Comparison of ENCODE assay signal across 8 cellular contexts in genomic region chrX:13092455-13092941, GRCh38. TPM values are rescaled to one million over a fixed set of nuclear protein-coding genes. Genes with fewer than 3 reads are reported as not detected.
DNase-seq lines count a peak whose midpoint lies in the region; ATAC-seq and TF ChIP-seq lines count a peak whose summit lies in the region.

No MANE protein-coding gene starts in this region.

- H3K4me1 Mint-ChIP-seq in activated CD4-positive, alpha-beta memory T cell treated with anti-CD3 and anti-CD28 coated beads for 36 hours (ENCODE audit: low read depth), result peaks cover 81% of the 10 kb centered on the region

- peak overlapping the region; percentile 62 for H3K4me3 Mint-ChIP-seq in activated CD4-positive, alpha-beta memory T cell treated with anti-CD3 and anti-CD28 coated beads for 36 hours

- POLR2A ChIA-PET in activated CD4-positive, alpha-beta memory T cell treated with anti-CD3 and anti-CD28 coated beads for 36 hours (lab: Charles Lee), result interaction anchor here (0.5 to 10.2 kb wide), 11 partner anchors 13 to 146 kb away, joined by 3 to 192 read pairs (median 6); partner anchors contain the start of gene TMSB4X

- no peaks in the 10 kb centered on the region for H3K36me3 ChIP-seq in gastroesophageal sphincter

- no peaks in the 10 kb centered on the region for H3K27me3 ChIP-seq in gastroesophageal sphincter

- no peaks in the 10 kb centered on the region for H3K36me3 Mint-ChIP-seq in activated CD4-positive, alpha-beta memory T cell treated with anti-CD3 and anti-CD28 coated beads for 36 hours

- peaks cover 0 to 19% (median 0%) of the 10 kb centered on the region in 3 donors for H3K4me1 ChIP-seq in gastroesophageal sphincter

- no peaks in the 10 kb centered on the region for H3K27me3 Mint-ChIP-seq in activated CD4-positive, alpha-beta memory T cell treated with anti-CD3 and anti-CD28 coated beads for 36 hours

- TF ChIP-seq EP300 in gastroesophageal sphincter (IDR thresholded peaks at IDR 0.05), result no peak

- peak; percentile 54 for ATAC-seq in GM19328 (IDR thresholded peaks at IDR 0.05; ENCODE audit: unreplicated experiment)
- peak; percentile 59 for ATAC-seq in HG03378 (IDR thresholded peaks at IDR 0.05; ENCODE audit: unreplicated experiment)
- ATAC-seq in left ventricle myocardium superior, result peak; percentile 54
- ATAC-seq in gastroesophageal sphincter, result no peak

- no peaks in the 10 kb centered on the region for H3K9me3 ChIP-seq in gastroesophageal sphincter

- peak overlapping the region in 1 of 4 donors; percentile 4 for H3K27ac ChIP-seq in gastroesophageal sphincter

- H3K9me3 Mint-ChIP-seq in activated CD4-positive, alpha-beta memory T cell treated with anti-CD3 and anti-CD28 coated beads for 36 hours, result no peaks in the 10 kb centered on the region

- intact Hi-C loops in activated CD4-positive, alpha-beta memory T cell treated with anti-CD3 and anti-CD28 coated beads for 36 hours (cut with micrococcal nuclease), result loop anchor here (1.0 to 5.0 kb wide), 13 partner anchors 16 to 936 kb away; partner anchors contain the start of genes GEMIN8, OFD1, TCEANC and TRAPPC2
- intact Hi-C loops in left ventricle myocardium superior (cut with micrococcal nuclease), result no loop called here

- peak; percentile 91 for DNase-seq in activated CD4-positive, alpha-beta memory T cell treated with anti-CD3 and anti-CD28 coated beads for 36 hours
- DNase-seq in left ventricle myocardium superior (peak; percentile 31), NCI-H1105 treated with DMSO at 0.1 percent for 48 hours (lab: John Stamatoyannopoulos, UW) (no peak), NCI-H187 (lab: John Stamatoyannopoulos, UW) (no peak)
- DNase-seq in stimulated activated naive CD4-positive, alpha-beta T cell (lab: John Stamatoyannopoulos, UW), result peak; percentile 59 to 83 (median 76)

- CTCF ChIA-PET in activated CD4-positive, alpha-beta memory T cell treated with anti-CD3 and anti-CD28 coated beads for 36 hours (lab: Charles Lee), result interaction anchor here (0.6 to 7.8 kb wide), 24 partner anchors 11 to 396 kb away, joined by 3 to 81 read pairs (median 4); no protein-coding TSS in a partner anchor

- no peak for TF ChIP-seq POLR2A in gastroesophageal sphincter (IDR thresholded peaks at IDR 0.05)

- H3K27ac Mint-ChIP-seq in activated CD4-positive, alpha-beta memory T cell treated with anti-CD3 and anti-CD28 coated beads for 36 hours, result peak overlapping the region; percentile 91

- WGBS in gastroesophageal sphincter (ENCODE audit: low coverage in 1 of 2), 2 donors, result 69 to 100% methylated on average over 1 to 5 of the region's 7 CpGs

- H3K4me3 ChIP-seq in gastroesophageal sphincter, result no peak overlapping the region

- no peak for TF ChIP-seq CTCF in gastroesophageal sphincter (IDR thresholded peaks at IDR 0.05)

RNA-seq across cellular contexts. Expression of gene FAM9C, which starts 48.1 kb away (rescaled TPM):
- total RNA-seq in activated CD4-positive, alpha-beta memory T cell treated with anti-CD3 and anti-CD28 coated beads for 36 hours, result under 1 TPM in 1 of 2 experiments, not detected in 1; 0.05 TPM
- total RNA-seq in left ventricle myocardium superior (1.2 TPM), gastroesophageal sphincter (not detected)

Comparison
In these comparisons a context has a peak if more than half of its experiments do, and no peak if none do; other contexts are left out.
1. DNase-seq: peak in activated CD4-positive, alpha-beta memory T cell treated with anti-CD3 and anti-CD28 coated beads for 36 hours (single experiment), left ventricle myocardium superior (single experiment) and stimulated activated naive CD4-positive, alpha-beta T cell (6 of 6); none in NCI-H1105 treated with DMSO at 0.1 percent for 48 hours (single experiment) and NCI-H187 (0 of 2).